Comparison of ENCODE assay signal across 2 cellular contexts in genomic region chr1:39762550-39763540, GRCh38.
TF ChIP-seq lines count a peak whose summit lies in the region.

No MANE protein-coding gene starts in this region.

TF ChIP-seq in GM12878, 131 proteins besides CTCF, POLR2A, EP300 and RAD21:
- TF ChIP-seq ZNF207 (IDR thresholded peaks at IDR 0.05; ENCODE audit: borderline replicate concordance) (no peak), HDAC6 (IDR thresholded peaks at IDR 0.05; ENCODE audit: unreplicated experiment) (no peak), NRF1 (conservative IDR thresholded peaks at IDR 0.05; ENCODE audit: low read depth, low read length) (no peak), ESRRA (IDR thresholded peaks at IDR 0.05; ENCODE audit: low read length) (no peak), PML (IDR thresholded peaks at IDR 0.05; ENCODE audit: low read length) (no peak), HDAC2 (IDR thresholded peaks at IDR 0.05) (no peak), ELK1 (IDR thresholded peaks at IDR 0.05; ENCODE audit: low read depth, low read length) (no peak), NR2F1 (conservative IDR thresholded peaks at IDR 0.05) (no peak), POLR2AphosphoS5 (IDR thresholded peaks at IDR 0.05; ENCODE audit: low read length) (no peak), LARP7 (IDR thresholded peaks at IDR 0.05) (no peak), GABPA (IDR thresholded peaks at IDR 0.05; ENCODE audit: low read depth) (no peak), YY1 (IDR thresholded peaks at IDR 0.05; ENCODE audit: low read depth, low read length) (no peak), SIX5 (IDR thresholded peaks at IDR 0.05; ENCODE audit: low read depth, low read length, severe bottlenecking) (no peak), MEF2A (IDR thresholded peaks at IDR 0.05; ENCODE audit: insufficient read depth, low read depth, low read length) (no peak), BRCA1 (IDR thresholded peaks at IDR 0.05; ENCODE audit: low read depth, low read length) (no peak)

TF ChIP-seq in GM12891, 5 proteins besides CTCF, POLR2A, EP300 and RAD21:
- no peak for TF ChIP-seq POLR2AphosphoS5 (IDR thresholded peaks at IDR 0.05; ENCODE audit: low read depth, low read length)
- no peak for TF ChIP-seq PAX5 (IDR thresholded peaks at IDR 0.05; ENCODE audit: insufficient read depth, low read length, severe bottlenecking)
- TF ChIP-seq TAF1 (IDR thresholded peaks at IDR 0.05; ENCODE audit: low read depth, low read length) = no peak
